In the genomic region with DNA sequence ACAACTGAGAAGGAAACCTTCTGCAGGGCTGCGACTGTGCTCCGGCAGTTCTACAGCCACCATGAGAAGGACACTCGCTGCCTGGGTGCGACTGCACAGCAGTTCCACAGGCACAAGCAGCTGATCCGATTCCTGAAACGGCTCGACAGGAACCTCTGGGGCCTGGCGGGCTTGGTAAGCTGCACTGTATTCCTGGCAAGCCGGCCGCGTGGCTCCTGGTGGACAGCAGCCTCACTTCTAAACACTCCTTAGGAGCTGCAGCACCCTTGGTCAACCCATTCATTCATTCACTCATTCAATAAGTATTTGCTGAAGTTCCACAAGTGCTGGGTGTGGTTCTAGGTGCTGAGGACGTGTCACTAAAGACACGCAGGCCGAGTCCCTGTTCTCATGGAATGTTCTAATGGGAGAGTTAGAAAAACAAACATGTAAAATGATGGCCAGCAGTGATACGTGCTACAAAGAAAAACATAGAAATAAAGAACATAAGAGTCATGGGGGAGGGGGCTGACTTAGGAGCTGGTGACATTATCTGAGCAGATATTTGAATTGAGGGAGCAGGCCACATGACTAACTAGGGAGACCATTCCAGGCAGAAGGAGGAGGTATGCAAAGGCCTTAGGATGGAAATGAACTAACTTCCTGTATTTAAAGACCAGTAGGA, we compare ENCODE assay signal across 24 cellular contexts. TPM values are rescaled to one million over a fixed set of nuclear protein-coding genes. Genes with fewer than 3 reads are reported as not detected.
"Had no signal": no experiment of that assay in that cellular context is flagged by ENCODE, and none has a peak within 500 bp of the region (broad histone marks: within the 10 kb centered on the region; RNA-seq: fewer than 3 reads in every experiment).

No MANE protein-coding gene starts in this region.

- H3K4me3 ChIP-seq: esophagus squamous epithelium, psoas muscle, right lobe of liver, thoracic aorta had no signal

- H3K27me3 ChIP-seq: esophagus squamous epithelium, right lobe of liver had no signal

- H3K36me3 ChIP-seq: esophagus squamous epithelium, right lobe of liver, thoracic aorta, WERI-Rb-1 had no signal

- H3K27ac ChIP-seq: esophagus squamous epithelium, psoas muscle, right lobe of liver, thoracic aorta, WERI-Rb-1 had no signal

- DNase-seq: activated CD4-positive, alpha-beta T cell treated with anti-CD3 and anti-CD28 coated beads for 36 hours; activated naive CD8-positive, alpha-beta T cell treated with anti-CD3 and anti-CD28 coated beads, Interleukin-2, amount 10 ng/mL, durations not matched to agents 7 days and 5 days; esophagus squamous epithelium; hippocampal formation; left ventricle myocardium superior; nephron progenitor cell; psoas muscle; right lobe of liver; stimulated activated naive CD8-positive, alpha-beta T cell treated with anti-CD3 and anti-CD28 coated beads, Interleukin-15, amount 100 ng/mL, for 72 hours; T-helper 1 cell; T1000; WERI-Rb-1 had no signal

- H3K27me3 Mint-ChIP-seq: activated CD4-positive, alpha-beta T cell treated with anti-CD3 and anti-CD28 coated beads for 36 hours; activated naive CD8-positive, alpha-beta T cell treated with anti-CD3 and anti-CD28 coated beads, Interleukin-2, amount 10 ng/mL, durations not matched to agents 7 days and 5 days; brain; central memory CD8-positive, alpha-beta T cell; stimulated activated naive CD8-positive, alpha-beta T cell treated with anti-CD3 and anti-CD28 coated beads, Interleukin-15, amount 100 ng/mL, for 72 hours had no signal

- ATAC-seq: activated CD4-positive, alpha-beta T cell treated with anti-CD3 and anti-CD28 coated beads for 36 hours; left ventricle myocardium superior; psoas muscle; right lobe of liver; SK-N-SH treated with all-trans-retinoic acid at 6 μM for 48 hours; stimulated activated naive CD8-positive, alpha-beta T cell treated with anti-CD3 and anti-CD28 coated beads, Interleukin-15, amount 100 ng/mL, for 72 hours had no signal

- H3K9me3 Mint-ChIP-seq: activated naive CD8-positive, alpha-beta T cell treated with anti-CD3 and anti-CD28 coated beads, Interleukin-2, amount 10 ng/mL, durations not matched to agents 7 days and 5 days; activated T-helper 1 cell treated with anti-CD3 and anti-CD28 coated beads, Interleukin-12 subunit alpha, Interleukin-12 subunit beta, Interleukin-2, Interleukin-4 antibody, amounts not matched to agents 30 ng/mL and 10 ng/mL and 1 ng/mL, durations not matched to agents 14 hours and 24 hours and 36 hours; brain; central memory CD8-positive, alpha-beta T cell; nephron progenitor cell; stimulated activated naive CD8-positive, alpha-beta T cell treated with anti-CD3 and anti-CD28 coated beads, Interleukin-15, amount 100 ng/mL, for 72 hours had no signal

- H3K9me3 ChIP-seq: esophagus squamous epithelium, psoas muscle, right lobe of liver, thoracic aorta had no signal

- H3K4me3 Mint-ChIP-seq: activated CD4-positive, alpha-beta T cell treated with anti-CD3 and anti-CD28 coated beads for 36 hours; activated naive CD8-positive, alpha-beta T cell treated with anti-CD3 and anti-CD28 coated beads, Interleukin-2, amount 10 ng/mL, durations not matched to agents 7 days and 5 days; activated T-helper 1 cell treated with anti-CD3 and anti-CD28 coated beads, Interleukin-12 subunit alpha, Interleukin-12 subunit beta, Interleukin-2, Interleukin-4 antibody, amounts not matched to agents 30 ng/mL and 10 ng/mL and 1 ng/mL, durations not matched to agents 14 hours and 24 hours and 36 hours; brain; central memory CD8-positive, alpha-beta T cell; nephron progenitor cell; stimulated activated naive CD8-positive, alpha-beta T cell treated with anti-CD3 and anti-CD28 coated beads, Interleukin-15, amount 100 ng/mL, for 72 hours had no signal

- H3K27ac Mint-ChIP-seq: activated CD4-positive, alpha-beta T cell treated with anti-CD3 and anti-CD28 coated beads for 36 hours; activated naive CD8-positive, alpha-beta T cell treated with anti-CD3 and anti-CD28 coated beads, Interleukin-2, amount 10 ng/mL, durations not matched to agents 7 days and 5 days; activated T-helper 1 cell treated with anti-CD3 and anti-CD28 coated beads, Interleukin-12 subunit alpha, Interleukin-12 subunit beta, Interleukin-2, Interleukin-4 antibody, amounts not matched to agents 30 ng/mL and 10 ng/mL and 1 ng/mL, durations not matched to agents 14 hours and 24 hours and 36 hours; brain; nephron progenitor cell; stimulated activated naive CD8-positive, alpha-beta T cell treated with anti-CD3 and anti-CD28 coated beads, Interleukin-15, amount 100 ng/mL, for 72 hours had no signal

- H3K4me1 Mint-ChIP-seq: brain had no signal

- H3K4me1 ChIP-seq: psoas muscle, right lobe of liver had no signal

- H3K36me3 Mint-ChIP-seq: brain had no signal

RNA-seq across cellular contexts. Expression of a gene that starts 6.1 kb away (rescaled TPM):
- total RNA-seq: dermis microvascular lymphatic vessel endothelial cell, esophagus squamous epithelium, fibroblast of villous mesenchyme, glomerular endothelial cell, kidney epithelial cell, left ventricle myocardium superior, mesenteric fat pad, omental fat pad, psoas muscle, right lobe of liver, thoracic aorta, urinary bladder had no signal
- polyA plus RNA-seq: psoas muscle, urinary bladder had no signal

RNA-seq across cellular contexts. Expression of a gene that starts 21.9 kb away (rescaled TPM):
- total RNA-seq: dermis microvascular lymphatic vessel endothelial cell, esophagus squamous epithelium, fibroblast of villous mesenchyme, glomerular endothelial cell, kidney epithelial cell, left ventricle myocardium superior, mesenteric fat pad, psoas muscle, urinary bladder had no signal
- polyA plus RNA-seq: psoas muscle, urinary bladder had no signal
